Comparison of ENCODE assay signal across 8 cellular contexts in genomic region chr7:30503273-30504212, GRCh38. TPM values are rescaled to one million over a fixed set of nuclear protein-coding genes. Genes with fewer than 3 reads are reported as not detected.
A peak's percentile ranks its signal among the peaks of the same experiment; 100 is the strongest.
DNase-seq lines count a peak whose midpoint lies in the region; ATAC-seq, FAIRE-seq and TF ChIP-seq lines count a peak whose summit lies in the region.

No MANE protein-coding gene starts in this region.

- FAIRE-seq in HTR-8/SVneo (lab: Jason Lieb, UNC) = no peak

- H3K36me3 ChIP-seq in HAP-1 (replicated peaks) (peaks cover 10% of the 10 kb centered on the region), SJCRH30 (peaks cover 17% of the 10 kb centered on the region), skeletal muscle satellite cell (ENCODE audit: insufficient read depth, low read length) (peaks cover 4% of the 10 kb centered on the region)

- in situ Hi-C loops in HAP-1 (cut with MboI; ENCODE audit: low sequenced_read_pairs) = no loop called here

- H3K4me1 ChIP-seq in HAP-1 (peaks cover 8% of the 10 kb centered on the region), SJCRH30 (peaks cover 4% of the 10 kb centered on the region; the same call in 1 of the 2 replicates), skeletal muscle satellite cell (ENCODE audit: control insufficient read depth, insufficient read depth, low read length) (peaks cover 15% of the 10 kb centered on the region)

- H3K9ac ChIP-seq in skeletal muscle satellite cell (ENCODE audit: low read depth, low read length) = peak overlapping the region; percentile 90

- H3K4me2 ChIP-seq in skeletal muscle satellite cell (ENCODE audit: low read length) = peak overlapping the region; percentile 94

- H3K27ac ChIP-seq in SJCRH30 = peak overlapping the region; percentile 68; the same call in 1 of the 2 replicates

- TF ChIP-seq CTCF in fibroblast of pulmonary artery (IDR thresholded peaks at IDR 0.05; ENCODE audit: low read length, missing control alignments) = no peak

- no peak for DNase-seq in HAP-1 (ENCODE audit: low spot score in 2 of 2)
- DNase-seq in SJCRH30 = no peak
- DNase-seq in fibroblast of pulmonary artery (ENCODE audit: low read depth) = peak; percentile 18
- DNase-seq in hippocampal formation (lab: John Stamatoyannopoulos, UW) = no peak
- no peak for DNase-seq in HTR-8/SVneo (ENCODE audit: insufficient read length, low spot score)

- H3K9me3 ChIP-seq in HAP-1 (no peaks in the 10 kb centered on the region), SJCRH30 (replicated peaks) (peaks cover 3% of the 10 kb centered on the region; the same call in 1 of the 2 replicates), skeletal muscle satellite cell (replicated peaks; ENCODE audit: low read length) (no peaks in the 10 kb centered on the region)

- H3K4me3 ChIP-seq in HAP-1 = peak overlapping the region; percentile 71
- H3K4me3 ChIP-seq in SJCRH30 = peak overlapping the region; percentile 87
- H3K4me3 ChIP-seq in fibroblast of pulmonary artery (replicated peaks; ENCODE audit: low read depth, low read length) = peak overlapping the region; percentile 92
- H3K4me3 ChIP-seq in skeletal muscle satellite cell (ENCODE audit: low read length) = peak overlapping the region; percentile 88

- ATAC-seq in GM18511 (IDR thresholded peaks at IDR 0.05; ENCODE audit: unreplicated experiment) (no peak), esophagus mucosa (no peak)

- H3K27me3 ChIP-seq in HAP-1 (ENCODE audit: low read depth) (no peaks in the 10 kb centered on the region), SJCRH30 (no peaks in the 10 kb centered on the region), skeletal muscle satellite cell (ENCODE audit: control insufficient read depth, insufficient read depth, low read length) (no peaks in the 10 kb centered on the region)

RNA-seq across cellular contexts. Expression of gene GGCT, which starts 1.1 kb away (rescaled TPM):
- 124 and 126 TPM in 2 replicates for total RNA-seq in SJCRH30 (2014; rRNA removed; shearing (Covaris generic))
- total RNA-seq in skeletal muscle satellite cell (2012; rRNA removed) = 27.1 and 36.0 TPM in 2 replicates
- 56.6 TPM for total RNA-seq in esophagus mucosa

RNA-seq across cellular contexts. Expression of gene NOD1, which starts 25.0 kb away (rescaled TPM):
- total RNA-seq in SJCRH30 (2014; rRNA removed; shearing (Covaris generic)) = 6.4 and 11.4 TPM in 2 replicates
- total RNA-seq in skeletal muscle satellite cell (2012; rRNA removed) = 5.5 and 7.4 TPM in 2 replicates
- total RNA-seq in esophagus mucosa = 6.6 TPM
